Comparison of ENCODE assay signal across 15 cellular contexts in the genomic region with DNA sequence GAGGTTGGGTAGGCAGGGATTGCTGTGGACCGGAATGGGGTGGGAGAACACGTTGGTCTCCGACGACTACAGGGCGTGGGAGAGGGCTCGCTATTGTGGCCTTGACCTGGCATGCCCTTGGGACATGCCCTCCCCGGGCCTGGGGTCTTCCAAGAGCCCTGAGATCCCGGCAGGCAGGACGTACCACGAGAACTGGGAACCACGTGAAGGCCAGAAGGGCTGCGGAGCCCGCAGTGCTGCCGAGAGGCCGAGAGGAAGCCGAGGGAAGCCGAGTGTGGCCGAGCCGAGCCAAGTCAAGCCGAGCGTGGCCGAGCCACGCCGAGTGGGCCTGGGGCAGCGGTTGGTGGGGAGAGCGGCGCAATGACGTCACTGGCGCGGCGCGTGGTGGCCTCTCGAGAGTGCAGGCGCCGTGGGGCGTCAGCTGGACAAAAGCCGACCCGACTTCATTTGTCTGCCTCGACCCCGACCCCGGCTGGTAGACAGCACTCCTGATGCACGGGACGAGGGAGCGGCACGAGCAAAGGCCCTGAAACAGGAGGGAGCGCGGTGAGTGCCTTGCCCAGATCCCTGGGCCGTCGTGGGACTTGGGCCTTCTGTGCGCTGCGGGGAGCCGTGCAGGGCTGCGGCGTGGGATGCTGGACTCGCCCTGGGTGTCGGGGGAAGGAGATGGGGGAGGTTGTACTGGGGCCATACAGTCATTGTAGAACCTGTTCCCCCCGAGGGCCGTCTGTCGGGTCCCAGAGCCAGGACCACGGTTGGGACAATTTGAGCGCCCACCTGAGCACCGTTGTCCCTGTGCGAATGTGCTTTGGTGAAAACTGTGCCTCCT. TPM values are rescaled to one million over a fixed set of nuclear protein-coding genes. Genes with fewer than 3 reads are reported as not detected.
DNase-seq lines count a peak whose midpoint lies in the region; ATAC-seq lines count a peak whose summit lies in the region.
"Had no signal": no experiment of that assay in that cellular context is flagged by ENCODE, and none has a peak within 500 bp of the region (broad histone marks: within the 10 kb centered on the region; RNA-seq: fewer than 3 reads in every experiment).

No MANE protein-coding gene starts in this region.

- no peaks in the 10 kb centered on the region for H3K27me3 Mint-ChIP-seq in activated T-cell treated with anti-CD3 and anti-CD28 coated beads, Interleukin-2, amount 50 U/mL, for 72 hours (ENCODE audit: low read depth)
- no peaks in the 10 kb centered on the region for H3K27me3 Mint-ChIP-seq in activated CD8-positive, alpha-beta memory T cell treated with anti-CD3 and anti-CD28 coated beads, Interleukin-2, amount 10 ng/mL, durations not matched to agents 7 days and 5 days
- H3K27me3 Mint-ChIP-seq: naive thymus-derived CD8-positive, alpha-beta T cell had no signal

- H4K91ac ChIP-seq in trophoblast cell (ENCODE audit: low read depth, low read length): no peak overlapping the region

- H2BK5ac ChIP-seq in trophoblast cell (ENCODE audit: low read depth, low read length, poor library complexity): no peak overlapping the region

- no peak overlapping the region for H3K4me3 Mint-ChIP-seq in activated T-cell treated with anti-CD3 and anti-CD28 coated beads, Interleukin-2, amount 50 U/mL, for 72 hours
- no peak overlapping the region for H3K4me3 Mint-ChIP-seq in activated CD8-positive, alpha-beta memory T cell treated with anti-CD3 and anti-CD28 coated beads, Interleukin-2, amount 10 ng/mL, durations not matched to agents 7 days and 5 days

- peak overlapping the region; percentile 13 for H4K8ac ChIP-seq in trophoblast cell (ENCODE audit: low read depth, low read length)

- H3K4me1 Mint-ChIP-seq in activated T-cell treated with anti-CD3 and anti-CD28 coated beads, Interleukin-2, amount 50 U/mL, for 72 hours (ENCODE audit: low read depth): peaks cover 81% of the 10 kb centered on the region
- H3K4me1 Mint-ChIP-seq in activated CD8-positive, alpha-beta memory T cell treated with anti-CD3 and anti-CD28 coated beads, Interleukin-2, amount 10 ng/mL, durations not matched to agents 7 days and 5 days: peaks cover 65% of the 10 kb centered on the region

- H3K4me3 ChIP-seq in trophoblast cell (ENCODE audit: low read depth, low read length): no peak overlapping the region
- H3K4me3 ChIP-seq: left ventricle myocardium inferior, PC-9 had no signal

- H3K4me1 ChIP-seq in trophoblast cell (ENCODE audit: control insufficient read depth in 1 of 2, insufficient read depth in 2 of 2, low read length in 2 of 2): peaks cover 7 to 9% of the 10 kb centered on the region in 2 experiments

- no CpG with 5 or more reads among the region's 63 CpGs for WGBS in trophoblast cell (ENCODE audit: extremely low coverage, insufficient coverage, insufficient read length)

- no peak overlapping the region for H3K23ac ChIP-seq in trophoblast cell (ENCODE audit: low read length)

- no peak overlapping the region for H3K4me2 ChIP-seq in trophoblast cell (ENCODE audit: low read length)
- H3K4me2 ChIP-seq: PC-9 had no signal

- ATAC-seq in activated T-cell treated with anti-CD3 and anti-CD28 coated beads, Interleukin-2, amount 50 U/mL, for 72 hours (replicated peaks in 1 of 2): no peak
- no peak for ATAC-seq in activated CD8-positive, alpha-beta memory T cell treated with anti-CD3 and anti-CD28 coated beads, Interleukin-2, amount 10 ng/mL, durations not matched to agents 7 days and 5 days
- no peak for ATAC-seq in HG03097 (IDR thresholded peaks at IDR 0.05; ENCODE audit: low FRiP score, unreplicated experiment)
- ATAC-seq: naive thymus-derived CD8-positive, alpha-beta T cell had no signal

- H4K12ac ChIP-seq in trophoblast cell (ENCODE audit: low read depth, low read length): no peak overlapping the region

- H2BK12ac ChIP-seq in trophoblast cell (ENCODE audit: low read length): no peak overlapping the region

- peak overlapping the region; percentile 85 for H3K27ac Mint-ChIP-seq in activated T-cell treated with anti-CD3 and anti-CD28 coated beads, Interleukin-2, amount 50 U/mL, for 72 hours
- H3K27ac Mint-ChIP-seq in activated CD8-positive, alpha-beta memory T cell treated with anti-CD3 and anti-CD28 coated beads, Interleukin-2, amount 10 ng/mL, durations not matched to agents 7 days and 5 days: peak overlapping the region; percentile 75

- H3K27me3 ChIP-seq in trophoblast cell (ENCODE audit: insufficient read depth, low read length): no peaks in the 10 kb centered on the region

- H2BK120ac ChIP-seq in trophoblast cell (ENCODE audit: insufficient read depth, low read length, poor library complexity): no peak overlapping the region

- peak overlapping the region; percentile 35 for H2AK5ac ChIP-seq in trophoblast cell (ENCODE audit: low read length)

- H3K9me3 ChIP-seq in trophoblast cell (ENCODE audit: insufficient read depth, low read depth, low read length): no peaks in the 10 kb centered on the region
- H3K9me3 ChIP-seq: left ventricle myocardium inferior had no signal

- H3K79me2 ChIP-seq in trophoblast cell (ENCODE audit: control insufficient read depth, insufficient read depth, low read length, poor library complexity): peaks cover under 1% of the 10 kb centered on the region

- peaks cover 7 to 8% of the 10 kb centered on the region in 2 experiments for H3K36me3 ChIP-seq in trophoblast cell (ENCODE audit: control insufficient read depth in 1 of 2, insufficient read depth in 2 of 2, low read length in 2 of 2)
- H3K36me3 ChIP-seq: left ventricle myocardium inferior had no signal

- no peak overlapping the region for H2AFZ ChIP-seq in trophoblast cell (ENCODE audit: insufficient read depth, low read length, poor library complexity)
- H2AFZ ChIP-seq: PC-9 had no signal

- no peak overlapping the region for H3K14ac ChIP-seq in trophoblast cell (ENCODE audit: low read length)

- no peak overlapping the region for H3K27ac ChIP-seq in trophoblast cell (ENCODE audit: low read depth, low read length)
- H3K27ac ChIP-seq: left ventricle myocardium inferior, PC-9 had no signal

- DNase-seq in activated T-cell treated with anti-CD3 and anti-CD28 coated beads, Interleukin-2, amount 50 U/mL, for 72 hours: no peak
- DNase-seq in activated T-cell treated with anti-CD3 and anti-CD28 coated beads for 4 hours (no peak), trophoblast cell (no peak), DMS 273 treated with DMSO at 0.1 percent for 48 hours (lab: John Stamatoyannopoulos, UW) (no peak)
- DNase-seq in activated CD8-positive, alpha-beta memory T cell treated with anti-CD3 and anti-CD28 coated beads, Interleukin-2, amount 10 ng/mL, durations not matched to agents 7 days and 5 days: peak; percentile 56
- DNase-seq: activated CD4-positive, CD25-positive, alpha-beta regulatory T cell treated with anti-CD3 and anti-CD28 coated beads, Interleukin-2, amount 50 U/mL, for 72 hours; left ventricle myocardium inferior; naive thymus-derived CD8-positive, alpha-beta T cell; NCI-H1105; NCI-H226; stimulated activated CD4-positive, alpha-beta T cell treated with anti-CD3 and anti-CD28 coated beads, Interleukin-4, amount 100 ng/mL, for 1 hour; stimulated activated naive CD4-positive, alpha-beta T cell; SW 1271 had no signal

- H3K18ac ChIP-seq in trophoblast cell (ENCODE audit: low read length): no peak overlapping the region

- no peak overlapping the region for H3K4ac ChIP-seq in trophoblast cell (ENCODE audit: low read depth, low read length)

- peaks cover 15 to 32% of the 10 kb centered on the region in 2 donors for H3K36me3 Mint-ChIP-seq in activated T-cell treated with anti-CD3 and anti-CD28 coated beads, Interleukin-2, amount 50 U/mL, for 72 hours (ENCODE audit: insufficient read depth in 2 of 2)
- peaks cover 53% of the 10 kb centered on the region for H3K36me3 Mint-ChIP-seq in activated CD8-positive, alpha-beta memory T cell treated with anti-CD3 and anti-CD28 coated beads, Interleukin-2, amount 10 ng/mL, durations not matched to agents 7 days and 5 days

- peaks cover 0 to 1% of the 10 kb centered on the region in 2 donors for H3K9me3 Mint-ChIP-seq in activated T-cell treated with anti-CD3 and anti-CD28 coated beads, Interleukin-2, amount 50 U/mL, for 72 hours
- H3K9me3 Mint-ChIP-seq in activated CD8-positive, alpha-beta memory T cell treated with anti-CD3 and anti-CD28 coated beads, Interleukin-2, amount 10 ng/mL, durations not matched to agents 7 days and 5 days (ENCODE audit: low read depth): no peaks in the 10 kb centered on the region
- H3K9me3 Mint-ChIP-seq: naive thymus-derived CD8-positive, alpha-beta T cell had no signal

- H3K9ac ChIP-seq in trophoblast cell (ENCODE audit: low read length): no peak overlapping the region

- CTCF ChIA-PET in activated CD8-positive, alpha-beta memory T cell treated with anti-CD3 and anti-CD28 coated beads, Interleukin-2, amount 10 ng/mL, durations not matched to agents 7 days and 5 days (lab: Charles Lee): no interaction called here

- no peaks in the 10 kb centered on the region for H3K79me1 ChIP-seq in trophoblast cell (ENCODE audit: low read length)

RNA-seq across cellular contexts. Expression of gene SOCS1, which starts 6.6 kb away (rescaled TPM):
- 100 to 1,000 TPM in 1 of 2 donors, 10 to 100 TPM in 1; 93.7 to 126 TPM for total RNA-seq in activated T-cell treated with anti-CD3 and anti-CD28 coated beads, Interleukin-2, amount 50 U/mL, for 72 hours
- total RNA-seq in activated CD8-positive, alpha-beta memory T cell treated with anti-CD3 and anti-CD28 coated beads, Interleukin-2, amount 10 ng/mL, durations not matched to agents 7 days and 5 days: 100 to 1,000 TPM; 158 to 200 TPM
- polyA plus RNA-seq in trophoblast cell (2013): 52.7 and 59.0 TPM in 2 replicates

RNA-seq across cellular contexts. Expression of gene TNP2, which starts 19.7 kb away (rescaled TPM):
- not detected for total RNA-seq in activated T-cell treated with anti-CD3 and anti-CD28 coated beads, Interleukin-2, amount 50 U/mL, for 72 hours
- not detected for total RNA-seq in activated CD8-positive, alpha-beta memory T cell treated with anti-CD3 and anti-CD28 coated beads, Interleukin-2, amount 10 ng/mL, durations not matched to agents 7 days and 5 days
- polyA plus RNA-seq in trophoblast cell (2013): not detected in 2 replicates
- total RNA-seq: left ventricle myocardium inferior; naive thymus-derived CD8-positive, alpha-beta T cell; PC-9 had no signal
- polyA plus RNA-seq: naive thymus-derived CD8-positive, alpha-beta T cell had no signal

RNA-seq across cellular contexts. Expression of gene PRM3, which starts 24.0 kb away (rescaled TPM):
- total RNA-seq in activated T-cell treated with anti-CD3 and anti-CD28 coated beads, Interleukin-2, amount 50 U/mL, for 72 hours: not detected
- not detected for total RNA-seq in activated CD8-positive, alpha-beta memory T cell treated with anti-CD3 and anti-CD28 coated beads, Interleukin-2, amount 10 ng/mL, durations not matched to agents 7 days and 5 days
- polyA plus RNA-seq in trophoblast cell (2013): not detected in 2 replicates
- total RNA-seq: left ventricle myocardium inferior; naive thymus-derived CD8-positive, alpha-beta T cell; PC-9 had no signal
- polyA plus RNA-seq: naive thymus-derived CD8-positive, alpha-beta T cell had no signal

RNA-seq across cellular contexts. Expression of gene PRM2, which starts 26.8 kb away (rescaled TPM):
- not detected for total RNA-seq in activated T-cell treated with anti-CD3 and anti-CD28 coated beads, Interleukin-2, amount 50 U/mL, for 72 hours
- not detected for total RNA-seq in activated CD8-positive, alpha-beta memory T cell treated with anti-CD3 and anti-CD28 coated beads, Interleukin-2, amount 10 ng/mL, durations not matched to agents 7 days and 5 days
- polyA plus RNA-seq in trophoblast cell (2013): not detected in 2 replicates
- total RNA-seq: left ventricle myocardium inferior; naive thymus-derived CD8-positive, alpha-beta T cell; PC-9 had no signal
- polyA plus RNA-seq: naive thymus-derived CD8-positive, alpha-beta T cell had no signal

RNA-seq across cellular contexts. Expression of gene PRM1, which starts 31.7 kb away (rescaled TPM):
- total RNA-seq in activated T-cell treated with anti-CD3 and anti-CD28 coated beads, Interleukin-2, amount 50 U/mL, for 72 hours: not detected
- not detected for total RNA-seq in activated CD8-positive, alpha-beta memory T cell treated with anti-CD3 and anti-CD28 coated beads, Interleukin-2, amount 10 ng/mL, durations not matched to agents 7 days and 5 days
- not detected in 2 replicates for polyA plus RNA-seq in trophoblast cell (2013)
- total RNA-seq: left ventricle myocardium inferior; naive thymus-derived CD8-positive, alpha-beta T cell; PC-9 had no signal
- polyA plus RNA-seq: naive thymus-derived CD8-positive, alpha-beta T cell had no signal
